ENCODE assay signal across 9 cellular contexts in genomic region chr16:8621572-8622314, GRCh38. TPM values are rescaled to one million over a fixed set of nuclear protein-coding genes. Genes with fewer than 3 reads are reported as not detected.
DNase-seq lines count a peak whose midpoint lies in the region; ATAC-seq, FAIRE-seq and TF ChIP-seq lines count a peak whose summit lies in the region.
"Had no signal": no experiment of that assay in that cellular context is flagged by ENCODE, and none has a peak within 500 bp of the region (broad histone marks: within the 10 kb centered on the region; RNA-seq: fewer than 3 reads in every experiment).

METTL22 (plus strand) TSS chr16:8621698; CDS start chr16:8625666, 3,968 bp downstream.

- CTCF ChIA-PET in HepG2 (lab: Yijun Ruan, JAX; ENCODE audit: low intra/inter-chr PET ratio, low total read pairs) = no interaction called here

- TF ChIP-seq CTCF in C4-2B (conservative IDR thresholded peaks at IDR 0.05) (no peak), HepG2 (CRISPR knock-in tag; IDR thresholded peaks at IDR 0.05) (0 out of 2 replicates have a peak, but pooled peaks have one; percentile 9)

- peak; percentile 95 for ATAC-seq in GM19372 (IDR thresholded peaks at IDR 0.05; ENCODE audit: low read depth, unreplicated experiment)
- peak; percentile 87 for ATAC-seq in HG03520 (IDR thresholded peaks at IDR 0.05; ENCODE audit: unreplicated experiment)
- peak; percentile 93 for ATAC-seq in HepG2

- peaks cover 9 to 22% of the 10 kb centered on the region in 2 experiments for H3K36me3 ChIP-seq in HepG2 (replicated peaks in 1 of 2; ENCODE audit: control insufficient read depth in 1 of 2, insufficient read depth in 2 of 2, low read length in 2 of 2)

- H3K9me3 ChIP-seq in HepG2 (ENCODE audit: low read length) = no peaks in the 10 kb centered on the region

- 0 out of 2 replicates have a peak, but pooled peaks cover 5% of the 10 kb centered on the region for H4K20me1 ChIP-seq in HepG2 (ENCODE audit: insufficient read depth, low read length)

- no peak for FAIRE-seq in HepG2 (lab: Jason Lieb, UNC)
- FAIRE-seq: islet of Langerhans had no signal

- BruUV-seq in HepG2 (replicated peaks; lab: Mats Ljungman, UMichigan) = TSS peak; percentile 73

- H3K27me3 ChIP-seq in HepG2 (ENCODE audit: control insufficient read depth in 1 of 2, insufficient read depth in 2 of 2, low read length in 2 of 2) = peaks cover 0 to 25% of the 10 kb centered on the region in 2 experiments; a peak in 3 of 5 replicates

- peak within 1 kb of the TSS; percentile 76 to 92 (median 91) for H3K4me3 ChIP-seq in HepG2 (replicated peaks in 1 of 3; ENCODE audit: insufficient read depth in 1 of 3, low read depth in 2 of 3, low read length in 3 of 3)

- WGBS in HepG2 (ENCODE audit: low lambda C conversion rate) = under 1% methylated on average over 48 of the region's 51 CpGs

- H3K9ac ChIP-seq in HepG2 (ENCODE audit: insufficient read depth, low read depth, low read length) = peak within 1 kb of the TSS; percentile 97

- H2AFZ ChIP-seq in HepG2 (ENCODE audit: low read length) = peak within 1 kb of the TSS; percentile 38

- peak; percentile 83 for DNase-seq in NCI-H774 (lab: John Stamatoyannopoulos, UW)
- DNase-seq in activated CD4-positive, alpha-beta T cell treated with anti-CD3 and anti-CD28 coated beads, Interleukin-2, amount 50 U/mL, for 48 hours = peak; percentile 94
- peak; percentile 72 to 90 for DNase-seq in dermis microvascular lymphatic vessel endothelial cell (ENCODE audit: low read depth in 2 of 2)
- peak; percentile 88 for DNase-seq in HepG2 (ENCODE audit: low spot score)
- DNase-seq in stimulated activated CD4-positive, alpha-beta T cell treated with anti-CD3 and anti-CD28 coated beads, Interleukin-2, amount 100 ng/mL, for 48 hours = peak; percentile 93 to 95

- TF ChIP-seq EP300 in HepG2 (IDR thresholded peaks at IDR 0.05; ENCODE audit: low read depth in 2 of 2, low read length in 2 of 2) = no peak
- TF ChIP-seq EP300 in HepG2 (CRISPR knock-in tag; IDR thresholded peaks at IDR 0.05; ENCODE audit: borderline replicate concordance) = no peak; the same call in 1 of the 2 replicates

- peak within 1 kb of the TSS; percentile 93 for H3K27ac ChIP-seq in C4-2B
- H3K27ac ChIP-seq in HepG2 (ENCODE audit: extremely low read length, insufficient read depth, low read length) = peak within 1 kb of the TSS; percentile 78

- TF ChIP-seq POLR2A in HepG2 (IDR thresholded peaks at IDR 0.05; ENCODE audit: insufficient read depth in 1 of 2, low read depth in 2 of 2, low read length in 2 of 2) = peak; percentile 93

- in situ Hi-C loops in HepG2 (cut with HindIII; ENCODE audit: extremely low pct_ligation_motif_present, low pct_unique_long_range_greater_than_20kb) = loop anchor here (5.0 kb wide), 1 partner anchor 54 kb away; no protein-coding TSS in a partner anchor

- peaks cover 44% of the 10 kb centered on the region for H3K4me1 ChIP-seq in HepG2 (ENCODE audit: insufficient read depth, low read length)

- intact Hi-C loops in HepG2 (cut with micrococcal nuclease; ENCODE audit: unreplicated experiment) = loop anchor here (1.0 kb wide), 1 partner anchor 54 kb away; no protein-coding TSS in a partner anchor

- POLR2A ChIA-PET in HepG2 (lab: Yijun Ruan, JAX) = interaction anchor here (1.4 to 1.5 kb wide), 2 partner anchors 50 to 470 kb away, joined by 4 read pairs; partner anchors contain the start of gene HAPSTR1

- TF ChIP-seq RAD21 in HepG2 (CRISPR knock-in tag; IDR thresholded peaks at IDR 0.05) = peak; percentile 39; the same call in 1 of the 2 replicates

- H3K79me2 ChIP-seq in HepG2 (ENCODE audit: insufficient read depth, low read length) = peaks cover 38% of the 10 kb centered on the region

- peak within 1 kb of the TSS; percentile 88 for H3K4me2 ChIP-seq in HepG2 (ENCODE audit: low read depth, low read length)

TF ChIP-seq in HepG2, 621 proteins besides CTCF, POLR2A, EP300 and RAD21 (continues in another document):
- TF ChIP-seq MIER3 (CRISPR knock-in tag; IDR thresholded peaks at IDR 0.05; ENCODE audit: borderline replicate concordance) = peak; percentile 83; the same call in 1 of the 2 replicates
- TF ChIP-seq, protein P1, sequence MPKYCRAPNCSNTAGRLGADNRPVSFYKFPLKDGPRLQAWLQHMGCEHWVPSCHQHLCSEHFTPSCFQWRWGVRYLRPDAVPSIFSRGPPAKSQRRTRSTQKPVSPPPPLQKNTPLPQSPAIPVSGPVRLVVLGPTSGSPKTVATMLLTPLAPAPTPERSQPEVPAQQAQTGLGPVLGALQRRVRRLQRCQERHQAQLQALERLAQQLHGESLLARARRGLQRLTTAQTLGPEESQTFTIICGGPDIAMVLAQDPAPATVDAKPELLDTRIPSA (CRISPR knock-in tag; IDR thresholded peaks at IDR 0.05; ENCODE audit: borderline replicate concordance) = no peak
- peak; percentile 77; the same call in 1 of the 2 replicates for TF ChIP-seq ZNF773 (CRISPR knock-in tag; IDR thresholded peaks at IDR 0.05; ENCODE audit: borderline replicate concordance)
- peak; percentile 33; the same call in 1 of the 2 replicates for TF ChIP-seq SOX5 (CRISPR knock-in tag; IDR thresholded peaks at IDR 0.05; ENCODE audit: borderline replicate concordance)
- TF ChIP-seq AKAP8 (CRISPR knock-in tag; IDR thresholded peaks at IDR 0.05) = peak; percentile 95
- TF ChIP-seq ZBTB42 (CRISPR knock-in tag; IDR thresholded peaks at IDR 0.05) = no peak; the same call in 1 of the 2 replicates
- peak; percentile 86; the same call in 1 of the 2 replicates for TF ChIP-seq ZNF616 (CRISPR knock-in tag; IDR thresholded peaks at IDR 0.05; ENCODE audit: low read depth)
- peak; percentile 88; the same call in 1 of the 2 replicates for TF ChIP-seq ZFAT (CRISPR knock-in tag; conservative IDR thresholded peaks at IDR 0.05)
- 0 out of 2 replicates have a peak, but pooled peaks have one; percentile 35 for TF ChIP-seq ZNF644 (CRISPR knock-in tag; IDR thresholded peaks at IDR 0.05; ENCODE audit: low read depth)
- TF ChIP-seq POLR2G (IDR thresholded peaks at IDR 0.05; ENCODE audit: low read depth, low read length) = peak; percentile 99
- TF ChIP-seq PHF20 (CRISPR knock-in tag; IDR thresholded peaks at IDR 0.05) = peak; percentile 89
- TF ChIP-seq KAT7 (CRISPR knock-in tag; IDR thresholded peaks at IDR 0.05; ENCODE audit: borderline replicate concordance) = peak; percentile 90; the same call in 1 of the 2 replicates
- TF ChIP-seq, protein P2, sequence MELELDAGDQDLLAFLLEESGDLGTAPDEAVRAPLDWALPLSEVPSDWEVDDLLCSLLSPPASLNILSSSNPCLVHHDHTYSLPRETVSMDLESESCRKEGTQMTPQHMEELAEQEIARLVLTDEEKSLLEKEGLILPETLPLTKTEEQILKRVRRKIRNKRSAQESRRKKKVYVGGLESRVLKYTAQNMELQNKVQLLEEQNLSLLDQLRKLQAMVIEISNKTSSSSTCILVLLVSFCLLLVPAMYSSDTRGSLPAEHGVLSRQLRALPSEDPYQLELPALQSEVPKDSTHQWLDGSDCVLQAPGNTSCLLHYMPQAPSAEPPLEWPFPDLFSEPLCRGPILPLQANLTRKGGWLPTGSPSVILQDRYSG (CRISPR knock-in tag; IDR thresholded peaks at IDR 0.05) = peak; percentile 88; the same call in 1 of the 2 replicates
- TF ChIP-seq ARID3A (IDR thresholded peaks at IDR 0.05; ENCODE audit: low read depth, low read length) = no peak
- TF ChIP-seq ZZZ3 (CRISPR knock-in tag; IDR thresholded peaks at IDR 0.05; ENCODE audit: borderline replicate concordance) = no peak

RNA-seq across cellular contexts. Expression of gene METTL22, which starts in this region (rescaled TPM):
- total RNA-seq in dermis microvascular lymphatic vessel endothelial cell (8.9 and 14.9 TPM in 2 replicates), HepG2 (2016; rRNA removed; fragmentation: Illumina TruSeq; extraction: Trizol) (23.3 and 36.2 TPM in 2 replicates)
- total RNA-seq in HepG2 (2016; cell fraction: cytosol; rRNA removed; fragmentation: Illumina TruSeq; extraction: Trizol; ENCODE audit: low read depth) = 48.3 and 64.6 TPM in 2 replicates
- total RNA-seq in HepG2 (2016; cell fraction: insoluble cytoplasmic fraction; rRNA removed; fragmentation: Illumina TruSeq; extraction: Trizol) = 19.9 and 37.6 TPM in 2 replicates
- 53.5 and 59.9 TPM in 2 replicates for total RNA-seq in HepG2 (2016; cell fraction: membrane; rRNA removed; fragmentation: Illumina TruSeq; extraction: Trizol)
- total RNA-seq in HepG2 (2016; cell fraction: nucleus; rRNA removed; fragmentation: Illumina TruSeq; extraction: Trizol) = 55.5 and 57.5 TPM in 2 replicates
- polyA plus RNA-seq in HepG2 (2011; rRNA removed) = 94.8 and 117 TPM in 2 replicates
- 72.4 and 79.6 TPM in 2 replicates for polyA plus RNA-seq in HepG2 (2011; cell fraction: cytosol; rRNA removed)
- 323 and 325 TPM in 2 replicates for polyA plus RNA-seq in HepG2 (2011; cell fraction: nucleus; rRNA removed)
- 36.8 and 41.4 TPM in 2 replicates for polyA plus RNA-seq in HepG2 (2012)
- polyA plus RNA-seq in HepG2 (2016; cell fraction: cytosol; fragmentation: Illumina TruSeq; extraction: Trizol; ENCODE audit: low read depth) = 50.0 and 66.7 TPM in 2 replicates
- polyA plus RNA-seq in HepG2 (2016; cell fraction: insoluble cytoplasmic fraction; fragmentation: Illumina TruSeq; extraction: Trizol; ENCODE audit: low read depth) = 23.8 and 27.8 TPM in 2 replicates
- polyA plus RNA-seq in HepG2 (2016; cell fraction: membrane; fragmentation: Illumina TruSeq; extraction: Trizol; ENCODE audit: low read depth) = 50.2 and 62.5 TPM in 2 replicates
- polyA plus RNA-seq in HepG2 (2016; cell fraction: nucleus; fragmentation: Illumina TruSeq; extraction: Trizol; ENCODE audit: insufficient read depth, low read depth) = 84.6 and 91.3 TPM in 2 replicates
- polyA minus RNA-seq in HepG2 (2011; rRNA and poly(A)+ RNA removed; ENCODE audit: low replicate concordance) = 102 and 146 TPM in 2 replicates
- polyA minus RNA-seq in HepG2 (2011; cell fraction: cytosol; rRNA and poly(A)+ RNA removed) = 28.3 and 29.5 TPM in 2 replicates
- polyA minus RNA-seq in HepG2 (2011; cell fraction: nucleus; rRNA and poly(A)+ RNA removed) = 139 and 160 TPM in 2 replicates

Comparison
In these comparisons a context has a peak if more than half of its experiments do, and no peak if none do; other contexts are left out.
1. Peak in every context shown above with its lines: DNase-seq, ATAC-seq, H3K4me3 ChIP-seq and H3K27ac ChIP-seq.